Comparison of ENCODE assay signal across 9 cellular contexts in the genomic region with DNA sequence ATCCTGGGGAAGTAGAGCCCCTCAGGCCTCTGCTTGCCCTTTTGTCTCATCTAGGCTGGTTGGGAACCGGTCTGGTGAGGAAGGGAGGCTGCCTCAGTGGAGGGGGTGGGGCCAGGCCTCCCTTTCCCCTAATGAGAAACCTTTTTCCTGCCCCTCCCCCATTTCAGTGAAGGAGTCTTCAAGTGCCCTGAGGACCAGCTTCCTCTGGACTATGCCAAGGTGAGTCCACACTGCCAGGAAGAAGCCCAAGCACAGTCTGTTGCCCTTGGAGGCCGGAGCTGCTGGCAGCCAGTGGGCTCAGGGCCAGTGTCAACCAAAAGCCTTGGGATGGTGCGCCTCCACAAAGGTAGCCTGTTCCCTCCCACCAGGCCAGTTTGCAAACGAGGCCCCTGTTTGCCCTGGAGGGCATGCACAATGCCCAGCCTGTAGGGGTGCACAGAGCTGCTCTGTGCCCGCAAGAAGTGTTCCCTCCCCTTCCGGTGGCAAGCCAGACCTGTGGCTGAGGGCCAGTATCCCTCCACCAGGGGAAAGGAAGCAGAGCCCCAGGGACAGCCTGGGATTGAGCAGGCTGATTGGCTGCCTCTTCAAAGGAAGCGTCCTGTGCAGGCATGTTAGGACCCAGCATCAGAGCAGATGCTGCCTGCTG. TPM values are rescaled to one million over a fixed set of nuclear protein-coding genes. Genes with fewer than 3 reads are reported as not detected.
DNase-seq lines count a peak whose midpoint lies in the region; ATAC-seq and TF ChIP-seq lines count a peak whose summit lies in the region.
"Had no signal": no experiment of that assay in that cellular context is flagged by ENCODE, and none has a peak within 500 bp of the region (broad histone marks: within the 10 kb centered on the region; RNA-seq: fewer than 3 reads in every experiment).

No MANE protein-coding gene starts in this region.

- no peak overlapping the region for H3K9ac ChIP-seq in iPS-18a (ENCODE audit: low read length)

- H3K4me1 ChIP-seq in iPS-18a (ENCODE audit: control insufficient read depth, low read depth, low read length), result peaks cover 25% of the 10 kb centered on the region

- no peaks in the 10 kb centered on the region for H3K27me3 ChIP-seq in iPS-18a (ENCODE audit: control insufficient read depth, insufficient read depth, low read length)

- intact Hi-C loops in left ventricle myocardium superior (cut with micrococcal nuclease), result no loop called here

- H3K4me3 ChIP-seq in HFF-Myc (replicated peaks; ENCODE audit: low read depth, low read length) (peak overlapping the region; percentile 72), iPS-18a (ENCODE audit: low read length) (peak overlapping the region; percentile 7)

- no peaks in the 10 kb centered on the region for H3K36me3 Mint-ChIP-seq in T-helper 17 cell (ENCODE audit: low read depth)
- H3K36me3 Mint-ChIP-seq in stimulated activated effector memory CD8-positive, alpha-beta T cell treated with anti-CD3 and anti-CD28 coated beads, Interleukin-12 subunit alpha, Interleukin-12 subunit beta, amount 100 ng/mL, for 72 hours, result peaks cover 80% of the 10 kb centered on the region

- H3K36me3 ChIP-seq in iPS-18a (ENCODE audit: control insufficient read depth, low read depth, low read length), result peaks cover 49% of the 10 kb centered on the region

- no peak for TF ChIP-seq CTCF in HFF-Myc (IDR thresholded peaks at IDR 0.05; ENCODE audit: low read depth, low read length, missing control alignments)

- DNase-seq in HFF-Myc (ENCODE audit: extremely low read depth, low read depth) (no peak), T-helper 17 cell (no peak), RKO (ENCODE audit: low spot score) (no peak), left ventricle myocardium superior (no peak), NCI-H2107 (lab: John Stamatoyannopoulos, UW) (no peak)
- DNase-seq in stimulated activated effector memory CD8-positive, alpha-beta T cell treated with anti-CD3 and anti-CD28 coated beads, Interleukin-12 subunit alpha, Interleukin-12 subunit beta, amount 100 ng/mL, for 72 hours (ENCODE audit: low spot score in 2 of 2), result no peak
- DNase-seq in activated CD4-positive, CD25-positive, alpha-beta regulatory T cell (lab: John Stamatoyannopoulos, UW), result no peak
- DNase-seq: activated CD4-positive, CD25-positive, alpha-beta regulatory T cell treated with anti-CD3 and anti-CD28 coated beads, Interleukin-2, amount 50 U/mL, for 72 hours had no signal

- ATAC-seq in T-helper 17 cell (no peak), left ventricle myocardium superior (no peak)
- no peak for ATAC-seq in stimulated activated effector memory CD8-positive, alpha-beta T cell treated with anti-CD3 and anti-CD28 coated beads, Interleukin-12 subunit alpha, Interleukin-12 subunit beta, amount 100 ng/mL, for 72 hours

- H3K27me3 Mint-ChIP-seq in T-helper 17 cell, result no peaks in the 10 kb centered on the region

- no peak overlapping the region for H3K4me3 Mint-ChIP-seq in T-helper 17 cell
- H3K4me3 Mint-ChIP-seq in stimulated activated effector memory CD8-positive, alpha-beta T cell treated with anti-CD3 and anti-CD28 coated beads, Interleukin-12 subunit alpha, Interleukin-12 subunit beta, amount 100 ng/mL, for 72 hours, result peak overlapping the region; percentile 84

- H3K9me3 Mint-ChIP-seq in stimulated activated effector memory CD8-positive, alpha-beta T cell treated with anti-CD3 and anti-CD28 coated beads, Interleukin-12 subunit alpha, Interleukin-12 subunit beta, amount 100 ng/mL, for 72 hours, result no peaks in the 10 kb centered on the region

- peak overlapping the region; percentile 99 for H3K27ac ChIP-seq in iPS-18a (ENCODE audit: low read length)

- H3K27ac Mint-ChIP-seq in T-helper 17 cell, result peak overlapping the region; percentile 86
- H3K27ac Mint-ChIP-seq in stimulated activated effector memory CD8-positive, alpha-beta T cell treated with anti-CD3 and anti-CD28 coated beads, Interleukin-12 subunit alpha, Interleukin-12 subunit beta, amount 100 ng/mL, for 72 hours, result peak overlapping the region; percentile 94

- peaks cover 13% of the 10 kb centered on the region for H3K4me1 Mint-ChIP-seq in T-helper 17 cell
- peaks cover 34% of the 10 kb centered on the region for H3K4me1 Mint-ChIP-seq in stimulated activated effector memory CD8-positive, alpha-beta T cell treated with anti-CD3 and anti-CD28 coated beads, Interleukin-12 subunit alpha, Interleukin-12 subunit beta, amount 100 ng/mL, for 72 hours

- H3K9me3 ChIP-seq in T-helper 17 cell (ENCODE audit: control insufficient read depth, low read length, poor library complexity, severe bottlenecking), result no peaks in the 10 kb centered on the region
- H3K9me3 ChIP-seq in iPS-18a (ENCODE audit: control insufficient read depth, low read depth, low read length), result no peaks in the 10 kb centered on the region

RNA-seq across cellular contexts. Expression of a gene that starts 3.4 kb away (rescaled TPM):
- total RNA-seq in T-helper 17 cell (100 to 1,000 TPM; 326 to 362 TPM), left ventricle myocardium superior (4.2 TPM)

RNA-seq across cellular contexts. Expression of a gene that starts 18.6 kb away (rescaled TPM):
- 1 to 10 TPM; 5.8 to 8.8 TPM for total RNA-seq in T-helper 17 cell
- 0.94 TPM for total RNA-seq in left ventricle myocardium superior

RNA-seq across cellular contexts. Expression of a gene that starts 21.1 kb away (rescaled TPM):
- 1 to 10 TPM; 1.1 to 1.4 TPM for total RNA-seq in T-helper 17 cell
- total RNA-seq in left ventricle myocardium superior, result 2.6 TPM

RNA-seq across cellular contexts. Expression of a gene that starts 27.4 kb away (rescaled TPM):
- total RNA-seq in T-helper 17 cell (1,000 to 10,000 TPM; 2,757 to 2,860 TPM), left ventricle myocardium superior (918 TPM)

RNA-seq across cellular contexts. Expression of a gene that starts 29.5 kb away (rescaled TPM):
- total RNA-seq in T-helper 17 cell (10 to 100 TPM in 1 of 2 donors, 1 to 10 TPM in 1; 8.3 to 24.3 TPM), left ventricle myocardium superior (14.8 TPM)

Comparison
In these comparisons a context has a peak if more than half of its experiments do, and no peak if none do; other contexts are left out.
1. RNA of a gene that starts 3.4 kb away (total RNA-seq): 326 to 362 TPM in T-helper 17 cell; 4.2 TPM in left ventricle myocardium superior (single experiment); every median in the first group is over 10 times any median in the second.